ENCODE assay signal across 13 cellular contexts in the genomic region with DNA sequence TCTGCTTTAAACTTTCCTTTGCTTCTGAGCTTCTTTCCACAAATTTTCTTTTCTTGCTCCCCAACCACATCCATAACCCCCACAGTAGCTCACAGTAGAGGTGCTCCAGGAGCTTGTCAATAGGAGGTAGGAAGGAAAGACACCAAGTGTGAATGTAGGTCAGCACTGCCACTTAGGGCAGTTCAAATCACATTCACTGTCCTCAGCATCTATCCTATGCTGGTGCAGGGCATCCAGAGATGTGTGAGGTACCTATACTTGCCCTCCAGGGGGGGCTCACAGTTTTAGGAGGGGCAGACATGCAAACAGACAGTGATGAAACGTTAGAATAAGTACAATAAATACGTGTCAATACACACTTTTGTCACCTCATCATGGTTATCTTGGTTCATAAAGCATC. TPM values are rescaled to one million over a fixed set of nuclear protein-coding genes. Genes with fewer than 3 reads are reported as not detected.
DNase-seq lines count a peak whose midpoint lies in the region; ATAC-seq and TF ChIP-seq lines count a peak whose summit lies in the region.
"Had no signal": no experiment of that assay in that cellular context is flagged by ENCODE, and none has a peak within 500 bp of the region (broad histone marks: within the 10 kb centered on the region; RNA-seq: fewer than 3 reads in every experiment).

No MANE protein-coding gene starts in this region.

- H3K27me3 ChIP-seq in PC-3 (ENCODE audit: low read length) (peaks cover 35% of the 10 kb centered on the region), foreskin keratinocyte (peaks cover 69% of the 10 kb centered on the region)

- no peak overlapping the region for H2AFZ ChIP-seq in PC-3 (ENCODE audit: low read length)

- no peak overlapping the region for H3K9ac ChIP-seq in PC-3 (ENCODE audit: low read length)

- no peak overlapping the region for H3K4me2 ChIP-seq in PC-3 (ENCODE audit: low read length)

- H3K4me3 ChIP-seq in PC-3 (ENCODE audit: low read length), result no peak overlapping the region

- ATAC-seq in PC-3 (no peak), foreskin keratinocyte (no peak), HG03175 (IDR thresholded peaks at IDR 0.05; ENCODE audit: unreplicated experiment) (no peak)

- no peaks in the 10 kb centered on the region for H3K9me3 ChIP-seq in PC-3 (ENCODE audit: low read length)

- no TSS peak for BruUV-seq in PC-3 (replicated peaks; lab: Mats Ljungman, UMichigan)

- POLR2A ChIA-PET in PC-3 (lab: Charles Lee; ENCODE audit: unreplicated experiment), result no interaction called here

- no peaks in the 10 kb centered on the region for H3K79me2 ChIP-seq in PC-3 (ENCODE audit: low read length)

- H3K36me3 ChIP-seq in PC-3 (ENCODE audit: low read depth, low read length), result no peaks in the 10 kb centered on the region

- TF ChIP-seq CTCF in C4-2B (conservative IDR thresholded peaks at IDR 0.05), result peak; percentile 22; the same call in 1 of the 2 replicates
- TF ChIP-seq CTCF in GM12873 (IDR thresholded peaks at IDR 0.05; ENCODE audit: insufficient read depth, low read depth, low read length, missing control alignments), result peak; percentile 27
- peak; percentile 20; the same call in 1 of the 2 replicates for TF ChIP-seq CTCF in PC-3 (conservative IDR thresholded peaks at IDR 0.05; ENCODE audit: low read depth, low read length)
- TF ChIP-seq CTCF in foreskin keratinocyte (conservative IDR thresholded peaks at IDR 0.05), result peak; percentile 41

- H3K9me2 ChIP-seq in PC-3 (replicated peaks; ENCODE audit: low read length), result no peaks in the 10 kb centered on the region

- H3F3A ChIP-seq in PC-3 (ENCODE audit: low read length, unreplicated experiment), result no peaks in the 10 kb centered on the region

- H3K27ac ChIP-seq in C4-2B, result no peak overlapping the region
- H3K27ac ChIP-seq in PC-3 (ENCODE audit: low read length), result no peak overlapping the region
- no peak overlapping the region for H3K27ac ChIP-seq in foreskin keratinocyte

- intact Hi-C loops in PC-3 (cut with micrococcal nuclease), result no loop called here

- H3K4me1 ChIP-seq in PC-3 (ENCODE audit: insufficient read depth, low read length), result no peaks in the 10 kb centered on the region
- peaks cover 9% of the 10 kb centered on the region for H3K4me1 ChIP-seq in foreskin keratinocyte

- DNase-seq in PC-3 (no peak), foreskin keratinocyte (no peak), A172 (ENCODE audit: low spot score) (no peak), NCI-H2196 (lab: John Stamatoyannopoulos, UW; ENCODE audit: unreplicated experiment) (no peak)
- DNase-seq in stimulated activated CD4-positive, alpha-beta T cell treated with anti-CD3 and anti-CD28 coated beads, Interleukin-4, amount 100 ng/mL, for 24 hours, result no peak
- DNase-seq: activated effector memory CD4-positive, alpha-beta T cell treated with anti-CD3 and anti-CD28 coated beads, Interleukin-2, amount 50 U/mL, for 16 hours; GF-D8; islet precursor cell; NCI-H2171; posterior cingulate gyrus had no signal

- no peaks in the 10 kb centered on the region for H4K20me1 ChIP-seq in PC-3 (ENCODE audit: low read length)

- CTCF ChIA-PET in PC-3 (lab: Charles Lee), result no interaction called here

RNA-seq across cellular contexts. Expression of a gene that starts 1.5 kb away (rescaled TPM):
- total RNA-seq in PC-3 (2014; rRNA removed) (not detected in 2 replicates), foreskin keratinocyte (not detected in 2 replicates)
- 0.03 and 0.17 TPM in 2 replicates for polyA plus RNA-seq in foreskin keratinocyte
- 1.1 and 2.9 TPM in 2 replicates for total RNA-seq in A172 (2014; rRNA removed; shearing (Covaris generic))
